8 cellular contexts compared by ENCODE assay signal in genomic region chr22:22151308-22151707, GRCh38.
"Had no signal": no experiment of that assay in that cellular context is flagged by ENCODE, and none has a peak within 500 bp of the region (broad histone marks: within the 10 kb centered on the region; RNA-seq: fewer than 3 reads in every experiment).

No MANE protein-coding gene starts in this region.

- H3K27me3 Mint-ChIP-seq: IgD-negative memory B cell had no signal

- H3K9ac ChIP-seq: KMS-11 had no signal

- FAIRE-seq: HepG2, HTR-8/SVneo had no signal

- DNase-seq: IMR-90, KBM-7, KG1 had no signal

- H3K4me2 ChIP-seq: KMS-11 had no signal

- H3K4me3 Mint-ChIP-seq: IgD-negative memory B cell had no signal

- H3K9me3 Mint-ChIP-seq: IgD-negative memory B cell had no signal

- H3K27ac ChIP-seq: HL-60, KMS-11 had no signal

- ATAC-seq: HepG2 had no signal
